1 cellular context compared by ENCODE assay signal in genomic region chr16:796296-797119, GRCh38.
TF ChIP-seq lines count a peak whose summit lies in the region.

No MANE protein-coding gene starts in this region.

TF ChIP-seq in HepG2, 621 proteins besides CTCF, POLR2A, EP300 and RAD21:
- TF ChIP-seq ZNF580 (CRISPR knock-in tag; IDR thresholded peaks at IDR 0.05; ENCODE audit: borderline replicate concordance, low read depth), result no peak
- no peak for TF ChIP-seq HOXA3 (CRISPR knock-in tag; IDR thresholded peaks at IDR 0.05)
- no peak for TF ChIP-seq ZNF101 (CRISPR knock-in tag; IDR thresholded peaks at IDR 0.05; ENCODE audit: borderline replicate concordance, low read depth)
- no peak for TF ChIP-seq ZNF780A (CRISPR knock-in tag; IDR thresholded peaks at IDR 0.05)
- TF ChIP-seq AGO2 (optimal IDR thresholded peaks at IDR 0.05; ENCODE audit: low read depth, low read length), result peak; percentile 38
